18 cellular contexts compared by ENCODE assay signal in genomic region chr16:89729293-89729692, GRCh38. TPM values are rescaled to one million over a fixed set of nuclear protein-coding genes. Genes with fewer than 3 reads are reported as not detected.
DNase-seq lines count a peak whose midpoint lies in the region; ATAC-seq, FAIRE-seq and TF ChIP-seq lines count a peak whose summit lies in the region.
"Had no signal": no experiment of that assay in that cellular context is flagged by ENCODE, and none has a peak within 500 bp of the region (broad histone marks: within the 10 kb centered on the region; RNA-seq: fewer than 3 reads in every experiment).

No MANE protein-coding gene starts in this region.

- no peaks in the 10 kb centered on the region for H3K23me2 ChIP-seq in H1 (ENCODE audit: low read depth, low read length)

- H3K27me3 ChIP-seq in CD4-positive, alpha-beta T cell (ENCODE audit: control insufficient read depth, insufficient read depth, low read length): no peaks in the 10 kb centered on the region
- H3K27me3 ChIP-seq in H1 (replicated peaks in 1 of 4; ENCODE audit: control insufficient read depth in 3 of 4, extremely low read depth in 1 of 4, insufficient read depth in 3 of 4, low read length in 3 of 4): peaks cover 0 to 11% (median 5%) of the 10 kb centered on the region in 4 experiments; a peak in 5 of 7 replicates
- H3K27me3 ChIP-seq: BLaER1 treated with 17β-estradiol and CSF1 and Interleukin-3, amounts not matched to agents 10 nM and 100 nM had no signal

- H2BK20ac ChIP-seq in H1 (ENCODE audit: low read length): no peak overlapping the region

- CTCF ChIA-PET in CD4-positive, alpha-beta T cell (lab: Charles Lee): no interaction called here
- CTCF ChIA-PET in Calu3 (lab: Charles Lee): interaction anchor here (0.6 to 0.7 kb wide), 2 partner anchors 49 to 152 kb away, joined by 4 to 7 read pairs; no protein-coding TSS in a partner anchor
- CTCF ChIA-PET in H1 (lab: Charles Lee; ENCODE audit: partially characterized antibody): interaction anchor here (0.7 to 2.0 kb wide), 3 partner anchors 10 to 23 kb away, joined by 3 to 7 read pairs (median 5); no protein-coding TSS in a partner anchor
- CTCF ChIA-PET in MCF 10A (lab: Yijun Ruan, JAX): interaction anchor here (0.8 kb wide), 1 partner anchor 23 kb away, joined by 3 read pairs; no protein-coding TSS in a partner anchor

- H3K9me3 ChIP-seq in CD4-positive, alpha-beta T cell (ENCODE audit: control insufficient read depth, low read length): no peaks in the 10 kb centered on the region
- no peaks in the 10 kb centered on the region for H3K9me3 ChIP-seq in H1 (ENCODE audit: insufficient read depth in 2 of 2, low read depth in 1 of 2, low read length in 1 of 2)
- H3K9me3 ChIP-seq: BLaER1 treated with 17β-estradiol and CSF1 and Interleukin-3, amounts not matched to agents 10 nM and 100 nM; SK-N-SH had no signal

- no peak overlapping the region for H2BK120ac ChIP-seq in H1 (replicated peaks; ENCODE audit: low read depth, low read length)

- POLR2A ChIA-PET in CD4-positive, alpha-beta T cell (lab: Charles Lee): no interaction called here
- POLR2A ChIA-PET in H1 (lab: Charles Lee; ENCODE audit: partially characterized antibody) (interaction anchor here (0.9 to 16.1 kb wide), 5 partner anchors 9 to 195 kb away, joined by 3 to 193 read pairs (median 5); partner anchors contain the start of gene VPS9D1), MCF 10A (lab: Yijun Ruan, JAX) (no interaction called here)

- H2BK5ac ChIP-seq in H1 (ENCODE audit: low read depth, low read length): no peak overlapping the region

- DNase-seq in CD4-positive, alpha-beta T cell: no peak
- DNase-seq in Calu3 (no peak), H1 (ENCODE audit: low read depth in 1 of 2, low spot score in 2 of 2) (no peak), MCF 10A (ENCODE audit: unreplicated experiment) (no peak)
- no peak for DNase-seq in activated CD4-positive, alpha-beta T cell treated with anti-CD3 and anti-CD28 coated beads, Interleukin-2, amount 50 U/mL, for 48 hours
- DNase-seq in effector CD4-positive, alpha-beta T cell: no peak
- DNase-seq: CD8-positive, alpha-beta memory T cell; DMS79 treated with DMSO at 0.1 percent for 48 hours; GOT3; KG1; NCI-H1436; NCI-H1930; NCI-H226; NCI-H524; NCI-H82; SHP77 treated with DMSO at 0.1 percent for 48 hours; SK-N-SH had no signal

- H3K4me1 Mint-ChIP-seq in CD4-positive, alpha-beta T cell (ENCODE audit: low read depth): peaks cover 42% of the 10 kb centered on the region
- H3K4me1 Mint-ChIP-seq in Calu3 (ENCODE audit: low read depth, unreplicated experiment) (no peaks in the 10 kb centered on the region), MCF 10A (ENCODE audit: insufficient read depth, unreplicated experiment) (no peaks in the 10 kb centered on the region)

- no peak overlapping the region for H3K14ac ChIP-seq in H1 (ENCODE audit: insufficient read length)

- H4K91ac ChIP-seq in H1 (replicated peaks; ENCODE audit: insufficient read length, low read length): no peak overlapping the region

- H2BK15ac ChIP-seq in H1 (ENCODE audit: low read length): no peak overlapping the region

- no peak overlapping the region for H3K27ac Mint-ChIP-seq in CD4-positive, alpha-beta T cell
- H3K27ac Mint-ChIP-seq in Calu3 (ENCODE audit: unreplicated experiment) (peak overlapping the region; percentile 58), MCF 10A (ENCODE audit: low read depth, unreplicated experiment) (no peak overlapping the region)

- peak overlapping the region; percentile 12; the same call in 1 of the 2 replicates for H4K8ac ChIP-seq in H1 (ENCODE audit: extremely low read depth, insufficient read depth, low read length)

- H4K5ac ChIP-seq in H1 (ENCODE audit: insufficient read length, low read depth, low read length): no peak overlapping the region

- no peak for ATAC-seq in CD4-positive, alpha-beta T cell (ENCODE audit: poor library complexity)

- H3K4me3 ChIP-seq in H1 (ENCODE audit: extremely low read depth in 1 of 4, insufficient read depth in 2 of 4, low read depth in 3 of 4, low read length in 4 of 4): no peak overlapping the region
- H3K4me3 ChIP-seq: BLaER1 treated with 17β-estradiol and CSF1 and Interleukin-3, amounts not matched to agents 10 nM and 100 nM had no signal

- no peak for TF ChIP-seq RAD21 in H1 (IDR thresholded peaks at IDR 0.05 in 1 of 2, conservative IDR thresholded peaks at IDR 0.05 in 1 of 2; ENCODE audit: low read depth in 2 of 2, low read length in 2 of 2)

- WGBS in H1 (ENCODE audit: extremely low coverage in 1 of 2, insufficient coverage in 1 of 2, insufficient read length in 1 of 2, insufficient replicate concordance in 2 of 2, low coverage in 1 of 2, low lambda C conversion rate in 2 of 2, missing lambda C conversion rate in 1 of 2), 2 experiments: 92% methylated on average over 14 of the region's 18 CpGs; no CpG with 5 or more reads in 1 of the 2 experiments

- no peak overlapping the region for H3K4me3 Mint-ChIP-seq in CD4-positive, alpha-beta T cell
- H3K4me3 Mint-ChIP-seq in Calu3 (ENCODE audit: low read depth, unreplicated experiment): no peak overlapping the region
- H3K4me3 Mint-ChIP-seq in MCF 10A (ENCODE audit: unreplicated experiment): no peak overlapping the region

- TF ChIP-seq EP300 in H1 (IDR thresholded peaks at IDR 0.05; ENCODE audit: borderline replicate concordance in 1 of 2, low read depth in 2 of 2, low read length in 2 of 2): no peak

- H3K4me2 ChIP-seq in H1 (ENCODE audit: insufficient read depth in 1 of 2, low read depth in 2 of 2, low read length in 2 of 2): no peak overlapping the region
- H3K4me2 ChIP-seq: BLaER1 treated with 17β-estradiol and CSF1 and Interleukin-3, amounts not matched to agents 10 nM and 100 nM; SK-N-SH had no signal

- TF ChIP-seq POLR2A in H1 (IDR thresholded peaks at IDR 0.05; ENCODE audit: control extremely low read depth in 1 of 2, low read depth in 2 of 2, low read length in 2 of 2): no peak

- peaks cover 4 to 10% of the 10 kb centered on the region in 2 experiments for H4K20me1 ChIP-seq in H1 (replicated peaks in 1 of 2; ENCODE audit: control insufficient read depth in 1 of 2, insufficient read depth in 2 of 2, low read length in 2 of 2)

- peaks cover 83% of the 10 kb centered on the region for H3K36me3 Mint-ChIP-seq in CD4-positive, alpha-beta T cell (ENCODE audit: low read depth)
- H3K36me3 Mint-ChIP-seq in Calu3 (ENCODE audit: insufficient read depth, unreplicated experiment) (peaks cover 75% of the 10 kb centered on the region), MCF 10A (ENCODE audit: insufficient read depth, unreplicated experiment) (peaks cover 90% of the 10 kb centered on the region)

- intact Hi-C loops in CD4-positive, alpha-beta T cell (cut with DNase I, micrococcal nuclease): no loop called here
- intact Hi-C loops in Calu3 (cut with micrococcal nuclease; ENCODE audit: unreplicated experiment): no loop called here
- intact Hi-C loops in MCF 10A (cut with micrococcal nuclease): no loop called here

- H3K27ac ChIP-seq in CD4-positive, alpha-beta T cell (ENCODE audit: low read depth, low read length): peak overlapping the region; percentile 15
- H3K27ac ChIP-seq in H1 (ENCODE audit: low read depth, low read length): no peak overlapping the region
- H3K27ac ChIP-seq: BLaER1 treated with 17β-estradiol and CSF1 and Interleukin-3, amounts not matched to agents 10 nM and 100 nM had no signal

- H3K27me3 Mint-ChIP-seq in CD4-positive, alpha-beta T cell: no peaks in the 10 kb centered on the region
- H3K27me3 Mint-ChIP-seq in Calu3 (ENCODE audit: unreplicated experiment) (no peaks in the 10 kb centered on the region), MCF 10A (ENCODE audit: insufficient read depth, unreplicated experiment) (no peaks in the 10 kb centered on the region)
- H3K27me3 Mint-ChIP-seq: CD8-positive, alpha-beta memory T cell had no signal

- no peaks in the 10 kb centered on the region for H3K9me3 Mint-ChIP-seq in CD4-positive, alpha-beta T cell
- H3K9me3 Mint-ChIP-seq in Calu3 (ENCODE audit: low read depth, unreplicated experiment): no peaks in the 10 kb centered on the region
- H3K9me3 Mint-ChIP-seq in MCF 10A (ENCODE audit: unreplicated experiment): no peaks in the 10 kb centered on the region
- H3K9me3 Mint-ChIP-seq: CD8-positive, alpha-beta memory T cell had no signal

- no peak overlapping the region for H3K23ac ChIP-seq in H1 (ENCODE audit: insufficient read length)

- H3K4me1 ChIP-seq in H1 (replicated peaks in 1 of 4; ENCODE audit: control insufficient read depth in 3 of 4, insufficient read depth in 4 of 4, low read length in 3 of 4): peaks cover 0 to 6% (median 3%) of the 10 kb centered on the region in 4 experiments; a peak in 4 of 7 replicates

- H2AFZ ChIP-seq in H1 (ENCODE audit: low read length): no peak overlapping the region

- no peak overlapping the region for H3K18ac ChIP-seq in H1 (ENCODE audit: extremely low read depth, low read length)

- H3K9ac ChIP-seq in H1 (replicated peaks in 1 of 4; ENCODE audit: extremely low read depth in 1 of 4, low read depth in 3 of 4, low read length in 3 of 4): no peak overlapping the region
- H3K9ac ChIP-seq: SK-N-SH had no signal

- no peak for TF ChIP-seq CTCF in CD4-positive, alpha-beta T cell (IDR thresholded peaks at IDR 0.05)
- no peak for TF ChIP-seq CTCF in Calu3 (IDR thresholded peaks at IDR 0.05; ENCODE audit: unreplicated experiment)
- TF ChIP-seq CTCF in H1 (IDR thresholded peaks at IDR 0.05; ENCODE audit: control extremely low read depth in 1 of 3, insufficient read depth in 1 of 3, low read depth in 1 of 3, low read length in 3 of 3): no peak
- no peak for TF ChIP-seq CTCF in MCF 10A (IDR thresholded peaks at IDR 0.05; ENCODE audit: unreplicated experiment)

- BruUV-seq in Calu3 (replicated peaks; lab: Mats Ljungman, UMichigan) (no TSS peak), MCF 10A (replicated peaks; lab: Mats Ljungman, UMichigan) (no TSS peak)

- H3K36me3 ChIP-seq in H1 (ENCODE audit: control insufficient read depth in 2 of 4, insufficient read depth in 4 of 4, low read length in 3 of 4): peaks cover 0 to 3% (median 1%) of the 10 kb centered on the region in 4 experiments; a peak in 4 of 8 replicates

- no peak for FAIRE-seq in H1 (lab: Jason Lieb, UNC)

- no peak overlapping the region for H2AK5ac ChIP-seq in H1 (ENCODE audit: low read depth, low read length)

- H2BK12ac ChIP-seq in H1 (ENCODE audit: low read depth, low read length): no peak overlapping the region

- no peak overlapping the region for H3K4ac ChIP-seq in H1 (replicated peaks; ENCODE audit: insufficient read length, low read depth, low read length)

- no peaks in the 10 kb centered on the region for H3K79me2 ChIP-seq in H1 (ENCODE audit: control insufficient read depth in 1 of 2, insufficient read depth in 2 of 2, low read length in 2 of 2)

- no peak overlapping the region for H3K56ac ChIP-seq in H1 (replicated peaks; ENCODE audit: insufficient read length, low read depth, low read length)

- no peaks in the 10 kb centered on the region for H3K79me1 ChIP-seq in H1 (ENCODE audit: low read depth, low read length)

RNA-seq across cellular contexts. Expression of gene ZNF276, which starts 8.0 kb away (rescaled TPM):
- total RNA-seq in CD4-positive, alpha-beta T cell: 100 to 1,000 TPM; 127 to 137 TPM
- total RNA-seq in Calu3 (2022): 30.6 and 37.2 TPM in 2 replicates
- total RNA-seq in H1 (2021; fragmentation: NEBNext Ultra II Directional; extraction: Animal tissue kit (Norgen Biotek cat#: 25700)): 9.3 and 9.6 TPM in 2 replicates
- polyA plus RNA-seq in H1 (2011; rRNA removed): 6.4 and 10.0 TPM in 2 replicates
- 8.0 TPM for polyA plus RNA-seq in H1 (2011; cell fraction: cytosol; rRNA removed)
- polyA plus RNA-seq in H1 (2011; cell fraction: nucleus; rRNA removed): 32.3 TPM
- 7.8 to 13.8 TPM (median 13.0 TPM) in 4 replicates for polyA plus RNA-seq in H1 (2012, experiment 1 of 2)
- 3.1 TPM for polyA plus RNA-seq in H1 (2012, experiment 2 of 2)
- 3.9 TPM for polyA plus RNA-seq in H1 (2013, experiment 1 of 2)
- polyA plus RNA-seq in H1 (2013, experiment 2 of 2): 3.3 TPM
- polyA minus RNA-seq in H1 (2011; rRNA and poly(A)+ RNA removed): 4.4 and 6.2 TPM in 2 replicates
- 11.2 TPM for polyA minus RNA-seq in H1 (2011; cell fraction: cytosol; rRNA and poly(A)+ RNA removed)
- polyA minus RNA-seq in H1 (2011; cell fraction: nucleus; rRNA and poly(A)+ RNA removed): 11.4 TPM
- total RNA-seq in MCF 10A (2022): 32.7 and 33.6 TPM in 2 replicates

RNA-seq across cellular contexts. Expression of gene VPS9D1, which starts 8.6 kb away (rescaled TPM):
- 10 to 100 TPM; 18.5 to 21.8 TPM for total RNA-seq in CD4-positive, alpha-beta T cell
- total RNA-seq in Calu3 (2022) (26.7 and 28.2 TPM in 2 replicates), MCF 10A (2022) (12.0 and 13.2 TPM in 2 replicates)
- total RNA-seq in H1 (2021; fragmentation: NEBNext Ultra II Directional; extraction: Animal tissue kit (Norgen Biotek cat#: 25700)): 5.4 and 5.8 TPM in 2 replicates
- 2.9 and 6.0 TPM in 2 replicates for polyA plus RNA-seq in H1 (2011; rRNA removed)
- polyA plus RNA-seq in H1 (2011; cell fraction: cytosol; rRNA removed): 4.7 TPM
- 26.8 TPM for polyA plus RNA-seq in H1 (2011; cell fraction: nucleus; rRNA removed)
- polyA plus RNA-seq in H1 (2012, experiment 1 of 2): 3.1 to 5.6 TPM (median 5.0 TPM) in 4 replicates
- polyA plus RNA-seq in H1 (2012, experiment 2 of 2): 3.6 TPM
- 2.7 TPM for polyA plus RNA-seq in H1 (2013, experiment 1 of 2)
- 2.2 TPM for polyA plus RNA-seq in H1 (2013, experiment 2 of 2)
- 1.1 and 1.4 TPM in 2 replicates for polyA minus RNA-seq in H1 (2011; rRNA and poly(A)+ RNA removed)
- 1.8 TPM for polyA minus RNA-seq in H1 (2011; cell fraction: cytosol; rRNA and poly(A)+ RNA removed)
- 4.0 TPM for polyA minus RNA-seq in H1 (2011; cell fraction: nucleus; rRNA and poly(A)+ RNA removed)

RNA-seq across cellular contexts. Expression of gene SPATA2L, which starts 27.8 kb away (rescaled TPM):
- 10 to 100 TPM; 26.1 to 28.3 TPM for total RNA-seq in CD4-positive, alpha-beta T cell
- total RNA-seq in Calu3 (2022): 20.7 and 23.6 TPM in 2 replicates
- 12.5 and 12.7 TPM in 2 replicates for total RNA-seq in H1 (2021; fragmentation: NEBNext Ultra II Directional; extraction: Animal tissue kit (Norgen Biotek cat#: 25700))
- 9.3 and 17.7 TPM in 2 replicates for polyA plus RNA-seq in H1 (2011; rRNA removed)
- 13.4 TPM for polyA plus RNA-seq in H1 (2011; cell fraction: cytosol; rRNA removed)
- 16.3 TPM for polyA plus RNA-seq in H1 (2011; cell fraction: nucleus; rRNA removed)
- polyA plus RNA-seq in H1 (2012, experiment 1 of 2): 5.2 to 10.1 TPM (median 9.8 TPM) in 4 replicates
- 10.5 TPM for polyA plus RNA-seq in H1 (2012, experiment 2 of 2)
- polyA plus RNA-seq in H1 (2013, experiment 1 of 2): 5.4 TPM
- 4.9 TPM for polyA plus RNA-seq in H1 (2013, experiment 2 of 2)
- polyA minus RNA-seq in H1 (2011; rRNA and poly(A)+ RNA removed): 3.4 and 3.5 TPM in 2 replicates
- polyA minus RNA-seq in H1 (2011; cell fraction: cytosol; rRNA and poly(A)+ RNA removed): 9.9 TPM
- polyA minus RNA-seq in H1 (2011; cell fraction: nucleus; rRNA and poly(A)+ RNA removed): 16.0 TPM
- 12.1 and 12.5 TPM in 2 replicates for total RNA-seq in MCF 10A (2022)

RNA-seq across cellular contexts. Expression of gene CDK10, which starts 42.8 kb away (rescaled TPM):
- total RNA-seq in CD4-positive, alpha-beta T cell: 10 to 100 TPM; 58.9 to 62.8 TPM
- 102 and 106 TPM in 2 replicates for total RNA-seq in Calu3 (2022)
- 76.8 and 83.9 TPM in 2 replicates for total RNA-seq in H1 (2021; fragmentation: NEBNext Ultra II Directional; extraction: Animal tissue kit (Norgen Biotek cat#: 25700))
- polyA plus RNA-seq in H1 (2011; rRNA removed): 49.5 and 87.5 TPM in 2 replicates
- polyA plus RNA-seq in H1 (2011; cell fraction: cytosol; rRNA removed): 91.7 TPM
- polyA plus RNA-seq in H1 (2011; cell fraction: nucleus; rRNA removed): 406 TPM
- 82.0 to 144 TPM (median 116 TPM) in 4 replicates for polyA plus RNA-seq in H1 (2012, experiment 1 of 2)
- polyA plus RNA-seq in H1 (2012, experiment 2 of 2): 45.2 TPM
- 49.2 TPM for polyA plus RNA-seq in H1 (2013, experiment 1 of 2)
- 43.1 TPM for polyA plus RNA-seq in H1 (2013, experiment 2 of 2)
- polyA minus RNA-seq in H1 (2011; rRNA and poly(A)+ RNA removed): 36.6 and 43.1 TPM in 2 replicates
- 64.7 TPM for polyA minus RNA-seq in H1 (2011; cell fraction: cytosol; rRNA and poly(A)+ RNA removed)
- 58.6 TPM for polyA minus RNA-seq in H1 (2011; cell fraction: nucleus; rRNA and poly(A)+ RNA removed)
- 73.0 and 83.4 TPM in 2 replicates for total RNA-seq in MCF 10A (2022)
